8 cellular contexts compared by ENCODE assay signal in genomic region chr17:14301761-14302401, GRCh38. TPM values are rescaled to one million over a fixed set of nuclear protein-coding genes. Genes with fewer than 3 reads are reported as not detected.
DNase-seq lines count a peak whose midpoint lies in the region; ATAC-seq, FAIRE-seq and TF ChIP-seq lines count a peak whose summit lies in the region.

No MANE protein-coding gene starts in this region.

- ATAC-seq in GM12878, result peak; percentile 30; the same call in 2 of the 3 replicates
- no peak for ATAC-seq in HG02852 (IDR thresholded peaks at IDR 0.05; ENCODE audit: unreplicated experiment)

- no peak for DNase-seq in AG04450 (ENCODE audit: low read depth, low spot score)
- DNase-seq in H7, result peak; percentile 58
- peak in 4 of 5 experiments; percentile 38 to 87 (median 50) for DNase-seq in T-helper 2 cell
- no peak for DNase-seq in GM12878 (ENCODE audit: low read depth, low spot score)
- peak; percentile 55 for DNase-seq in left kidney (ENCODE audit: low read depth, low spot score)
- peak; percentile 40 to 48 (median 43) for DNase-seq in stimulated activated CD4-positive, alpha-beta T cell treated with anti-CD3 and anti-CD28 coated beads, TNF-alpha, amount 100 ng/mL, for 4 hours (ENCODE audit: low read depth in 3 of 3)
- no peak for DNase-seq in posterior vena cava (ENCODE audit: low spot score)

- H3K9me3 ChIP-seq in AG04450 (ENCODE audit: control insufficient read depth, insufficient read depth, low read length) (no peaks in the 10 kb centered on the region; the same call in 1 of the 2 replicates), GM12878 (replicated peaks; ENCODE audit: control insufficient read depth, insufficient read depth, low read length) (peaks cover 3% of the 10 kb centered on the region; the same call in 1 of the 3 replicates)

- peak overlapping the region; percentile 34; the same call in 1 of the 2 replicates for H3K9ac ChIP-seq in GM12878 (ENCODE audit: control insufficient read depth, insufficient read depth, low read length)

- no TSS peak for BruUV-seq in GM12878 (replicated peaks; lab: Mats Ljungman, UMichigan)

- TF ChIP-seq RAD21 in GM12878 (IDR thresholded peaks at IDR 0.05; ENCODE audit: insufficient read depth, low read depth, low read length), result no peak

- POLR2A ChIA-PET in AG04450 (lab: Yijun Ruan, JAX), result interaction anchor here (0.6 to 2.2 kb wide), 5 partner anchors 205 to 709 kb away, joined by 3 to 15 read pairs (median 8); partner anchors contain the start of gene HS3ST3A1
- POLR2A ChIA-PET in GM12878 (lab: Charles Lee), result no interaction called here

- TF ChIP-seq EP300 in GM12878 (IDR thresholded peaks at IDR 0.05; ENCODE audit: borderline replicate concordance in 1 of 2, control insufficient read depth in 1 of 2, low read depth in 2 of 2, low read length in 2 of 2), result no peak

- H3K27me3 ChIP-seq in AG04450 (ENCODE audit: control insufficient read depth, insufficient read depth, low read length), result no peaks in the 10 kb centered on the region
- H3K27me3 ChIP-seq in H7 (ENCODE audit: control insufficient read depth, insufficient read depth, low read length), result peaks cover 89% of the 10 kb centered on the region
- peaks cover 7 to 32% of the 10 kb centered on the region in 2 experiments for H3K27me3 ChIP-seq in GM12878 (replicated peaks in 1 of 2; ENCODE audit: control insufficient read depth in 2 of 2, insufficient read depth in 2 of 2, low read length in 1 of 2)

- H3K4me2 ChIP-seq in GM12878 (ENCODE audit: control insufficient read depth, insufficient read depth), result peak overlapping the region; percentile 79

- no peaks in the 10 kb centered on the region; the same call in 1 of the 2 replicates for H3K4me1 ChIP-seq in GM12878 (ENCODE audit: control insufficient read depth, insufficient read depth, low read length)

- H3K4me3 ChIP-seq in AG04450 (ENCODE audit: low read depth, low read length) (peak overlapping the region; percentile 94), H7 (ENCODE audit: insufficient read depth, low read depth, low read length) (peak overlapping the region; percentile 58), GM12878 (peak overlapping the region; percentile 56)

- SMC1A ChIA-PET in GM12878 (lab: Charles Lee; ENCODE audit: uncharacterized antibody, unreplicated experiment), result no interaction called here

- WGBS in GM12878 (ENCODE audit: insufficient coverage, insufficient replicate concordance, low lambda C conversion rate, missing lambda C conversion rate), result 2% methylated on average over 56 of the region's 56 CpGs

- intact Hi-C loops in GM12878 (cut with micrococcal nuclease; ENCODE audit: unreplicated experiment) (loop anchor here (1.0 kb wide), 1 partner anchor 708 kb away; no protein-coding TSS in a partner anchor), posterior vena cava (cut with DNase I) (loop anchor here in 1 of 2 donors (5.0 kb wide), 1 partner anchor 705 kb away; no protein-coding TSS in a partner anchor)

- TF ChIP-seq CTCF in AG04450 (IDR thresholded peaks at IDR 0.05; ENCODE audit: low read depth, low read length) (no peak), GM12878 (IDR thresholded peaks at IDR 0.05 in 2 of 3, conservative IDR thresholded peaks at IDR 0.05 in 1 of 3; ENCODE audit: control insufficient read depth in 2 of 3, extremely low read depth in 1 of 3, insufficient read depth in 1 of 3, low read depth in 3 of 3, low read length in 3 of 3) (no peak)

- no peak for TF ChIP-seq POLR2A in GM12878 (IDR thresholded peaks at IDR 0.05; ENCODE audit: low read depth, low read length)

- H4K20me1 ChIP-seq in GM12878 (ENCODE audit: control insufficient read depth, insufficient read depth), result no peaks in the 10 kb centered on the region

- RAD21 ChIA-PET in GM12878 (lab: Charles Lee; ENCODE audit: unreplicated experiment), result interaction anchor here (1.0 kb wide), 1 partner anchor 703 kb away, joined by 4 read pairs; no protein-coding TSS in a partner anchor

- H3K36me3 ChIP-seq in H7 (replicated peaks; ENCODE audit: control insufficient read depth, insufficient read depth, low read length), result no peaks in the 10 kb centered on the region
- H3K36me3 ChIP-seq in GM12878 (ENCODE audit: control insufficient read depth in 2 of 2, insufficient read depth in 2 of 2, low read length in 1 of 2), result no peaks in the 10 kb centered on the region

- H3K27ac ChIP-seq in AG04450 (ENCODE audit: low read depth, low read length) (peak overlapping the region; percentile 65), GM12878 (ENCODE audit: control insufficient read depth, insufficient read depth) (no peak overlapping the region)

- in situ Hi-C loops in GM12878 (cut with MboI), result no loop called here

- no peaks in the 10 kb centered on the region for H3K79me2 ChIP-seq in GM12878 (ENCODE audit: control insufficient read depth, insufficient read depth, low read length)

- CTCF ChIA-PET in AG04450 (lab: Charles Lee), result interaction anchor here (0.5 to 6.0 kb wide), 19 partner anchors 7 to 1271 kb away, joined by 3 to 57 read pairs (median 3); no protein-coding TSS in a partner anchor
- CTCF ChIA-PET in GM12878 (lab: Yijun Ruan, JAX), result interaction anchor here (1.9 kb wide), 1 partner anchor 705 kb away, joined by 6 read pairs; no protein-coding TSS in a partner anchor

- H2AFZ ChIP-seq in GM12878 (ENCODE audit: control insufficient read depth, low read depth, low read length), result peak overlapping the region; percentile 58

- no peak for FAIRE-seq in GM12878 (lab: Jason Lieb, UNC)

TF ChIP-seq in GM12878, 131 proteins besides CTCF, POLR2A, EP300 and RAD21:
- TF ChIP-seq NR2F1 (conservative IDR thresholded peaks at IDR 0.05), result no peak
- TF ChIP-seq ELK1 (IDR thresholded peaks at IDR 0.05; ENCODE audit: low read depth, low read length), result no peak
- no peak for TF ChIP-seq RELB (IDR thresholded peaks at IDR 0.05; ENCODE audit: low read depth)
- no peak for TF ChIP-seq CHD4 (IDR thresholded peaks at IDR 0.05)
- no peak for TF ChIP-seq CBFB (IDR thresholded peaks at IDR 0.05; ENCODE audit: low read depth)
- TF ChIP-seq ZNF207 (IDR thresholded peaks at IDR 0.05; ENCODE audit: borderline replicate concordance), result no peak

RNA-seq across cellular contexts. Expression of gene HS3ST3B1, which starts 1.0 kb away (rescaled TPM):
- polyA plus RNA-seq in AG04450 (2011; rRNA removed), result 9.6 and 10.3 TPM in 2 replicates
- polyA minus RNA-seq in AG04450 (2011; rRNA and poly(A)+ RNA removed), result 23.7 and 27.6 TPM in 2 replicates
- total RNA-seq in H7 (2014; rRNA removed; shearing (Covaris generic)), result 3.8 and 4.9 TPM in 2 replicates
- not detected in 2 replicates for total RNA-seq in GM12878 (2013; cell fraction: nucleolus; rRNA removed)
- 0.06 and 0.11 TPM in 2 replicates for total RNA-seq in GM12878 (2014; rRNA removed)
- total RNA-seq in GM12878 (2014; rRNA removed; fragmentation: Illumina TruSeq; extraction: Trizol), result 0.04 and 0.05 TPM in 2 replicates
- 0.11 and 0.13 TPM in 2 replicates for total RNA-seq in GM12878 (2021)
- 0.09 TPM for polyA plus RNA-seq in GM12878 (2011; ENCODE audit: low read depth)
- polyA plus RNA-seq in GM12878 (2011; rRNA removed), result 0.03 TPM in 1 of 2 replicates, not detected in the other
- polyA plus RNA-seq in GM12878 (2011; cell fraction: cytosol; rRNA removed), result not detected in 2 replicates
- 0.07 TPM in 1 of 2 replicates, not detected in the other for polyA plus RNA-seq in GM12878 (2011; cell fraction: nucleus; rRNA removed)
- 0.14 and 0.16 TPM in 2 replicates for polyA plus RNA-seq in GM12878 (2012)
- polyA plus RNA-seq in GM12878 (2014; fragmentation: Illumina TruSeq; extraction: Trizol), result 0.03 TPM in 1 of 2 replicates, not detected in the other
- polyA plus RNA-seq in GM12878 (2014; fragmentation: Nextera tagmentation; extraction: Ambion mirVana), result under 1 TPM in 1 of 2 experiments, not detected in 1; 0.04 TPM
- polyA plus RNA-seq in GM12878 (2014; rRNA removed), result 0.14 TPM in 1 of 2 replicates, not detected in the other
- under 1 TPM in 1 of 2 experiments, not detected in 1; 0.08 TPM for polyA plus RNA-seq in GM12878 (2016; fragmentation: Nextera tagmentation; extraction: Ambion mirVana)
- not detected in 2 replicates for polyA minus RNA-seq in GM12878 (2011; rRNA and poly(A)+ RNA removed)
- polyA minus RNA-seq in GM12878 (2011; cell fraction: cytosol; rRNA and poly(A)+ RNA removed), result not detected in 2 replicates
- polyA minus RNA-seq in GM12878 (2011; cell fraction: nucleus; rRNA and poly(A)+ RNA removed), result 0.10 TPM in 1 of 2 replicates, not detected in the other
- under 1 TPM; 0.62 to 0.97 TPM for total RNA-seq in posterior vena cava

Comparison
In these comparisons a context has a peak if more than half of its experiments do, and no peak if none do; other contexts are left out.
1. DNase-seq: peak in H7 (single experiment), T-helper 2 cell (4 of 5), left kidney (single experiment) and stimulated activated CD4-positive, alpha-beta T cell treated with anti-CD3 and anti-CD28 coated beads, TNF-alpha, amount 100 ng/mL, for 4 hours (3 of 3); none in AG04450 (single experiment), GM12878 (single experiment) and posterior vena cava (single experiment).
2. Peak in every context shown above with its lines, with median percentiles within 50 percentile points of each other: H3K4me3 ChIP-seq.